In the genomic region with DNA sequence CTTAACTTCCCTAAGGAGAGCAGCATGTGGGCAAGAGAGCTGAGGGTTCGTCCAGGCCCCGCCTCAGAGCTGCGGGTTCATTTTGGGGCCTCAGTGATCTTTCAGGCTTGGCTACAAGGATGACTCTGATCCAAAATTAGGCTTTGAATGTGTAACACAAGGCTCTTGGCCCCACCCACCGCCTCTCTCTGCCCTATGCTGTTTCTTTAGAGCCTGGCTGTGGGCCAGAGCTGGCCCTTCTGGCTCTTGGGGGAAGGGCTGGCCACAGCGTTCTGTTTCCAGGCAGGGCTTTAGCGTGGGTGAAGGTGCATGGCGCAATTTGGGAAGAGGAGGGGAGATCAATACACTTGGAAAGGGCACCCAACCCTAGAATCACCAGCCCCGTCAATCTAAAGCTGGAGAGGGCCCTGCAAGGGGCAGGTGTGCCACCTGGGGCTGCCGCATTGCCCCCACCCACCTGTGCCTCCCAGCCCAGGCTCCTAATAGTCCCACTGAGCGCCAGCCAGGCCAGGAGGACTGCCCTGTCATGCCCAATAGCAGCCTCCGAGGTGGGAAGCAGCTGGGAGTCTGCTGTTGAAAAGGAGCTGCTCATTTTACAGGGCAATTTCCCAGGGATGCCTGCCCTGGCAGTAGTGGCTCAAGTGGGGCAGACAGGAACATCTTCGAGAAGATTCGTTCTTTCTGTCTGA, we compare ENCODE assay signal across 8 cellular contexts.
A peak's percentile ranks its signal among the peaks of the same experiment; 100 is the strongest.
DNase-seq lines count a peak whose midpoint lies in the region; ATAC-seq, FAIRE-seq and TF ChIP-seq lines count a peak whose summit lies in the region.

No MANE protein-coding gene starts in this region.

- H3K4me3 ChIP-seq in HL-60 (replicated peaks; ENCODE audit: insufficient read depth, low read length) (no peak overlapping the region), lung (no peak overlapping the region), upper lobe of left lung (peak overlapping the region in 2 of 4 donors; percentile 19 to 35)

- no peak for FAIRE-seq in H54 (lab: Jason Lieb, UNC)

- H3K27ac ChIP-seq in HL-60 (replicated peaks) (peak overlapping the region; percentile 53), cingulate gyrus (ENCODE audit: low read depth, low read length) (peak overlapping the region; percentile 60), lung (ENCODE audit: low read depth in 1 of 2, low read length in 1 of 2) (peak overlapping the region; percentile 85 to 89), upper lobe of left lung (peak overlapping the region; percentile 69 to 83 (median 72))

- TF ChIP-seq POLR2A in upper lobe of left lung (IDR thresholded peaks at IDR 0.05) (no peak), H54 (IDR thresholded peaks at IDR 0.05; ENCODE audit: low read depth, low read length) (no peak)

- DNase-seq in HL-60 (ENCODE audit: low read depth in 1 of 2, low spot score in 1 of 2) (peak; percentile 71 to 88), NCI-H82 (lab: John Stamatoyannopoulos, UW) (peak; percentile 97), lung (ENCODE audit: low spot score) (peak; percentile 88), upper lobe of left lung (peak; percentile 57 to 93), cortex of kidney (lab: John Stamatoyannopoulos, UW) (no peak), H54 (ENCODE audit: insufficient read length, low spot score) (no peak)

- TF ChIP-seq EP300 in upper lobe of left lung (IDR thresholded peaks at IDR 0.05): no peak

- H3K36me3 ChIP-seq in lung (ENCODE audit: control insufficient read depth in 2 of 2, insufficient read depth in 2 of 2, low read length in 2 of 2): no peaks in the 10 kb centered on the region
- no peaks in the 10 kb centered on the region for H3K36me3 ChIP-seq in upper lobe of left lung

- H3K9me3 ChIP-seq in lung (ENCODE audit: control insufficient read depth in 2 of 2, insufficient read depth in 1 of 2, low read length in 1 of 2) (no peaks in the 10 kb centered on the region), upper lobe of left lung (no peaks in the 10 kb centered on the region)

- no peak for TF ChIP-seq CTCF in HL-60 (IDR thresholded peaks at IDR 0.05; ENCODE audit: insufficient read depth, low read length)
- no peak for TF ChIP-seq CTCF in lung (IDR thresholded peaks at IDR 0.05; ENCODE audit: control extremely low read depth, extremely low read depth)
- no peak for TF ChIP-seq CTCF in upper lobe of left lung (IDR thresholded peaks at IDR 0.05)

- H3K27me3 ChIP-seq in HL-60 (ENCODE audit: insufficient read depth, poor library complexity, severe bottlenecking) (no peaks in the 10 kb centered on the region), lung (ENCODE audit: control insufficient read depth, insufficient read depth) (no peaks in the 10 kb centered on the region), upper lobe of left lung (no peaks in the 10 kb centered on the region)

- WGBS in lung, 2 donors: 44 to 50% methylated on average over 13 of the region's 13 CpGs
- 46 to 49% methylated on average over 11 to 13 of the region's 13 CpGs for whole genome bisulfite sequencing in upper lobe of left lung, 2 donors

- ATAC-seq in lung (ENCODE audit: insufficient read depth, low FRiP score): peak; percentile 88
- ATAC-seq in upper lobe of left lung (ENCODE audit: low FRiP score in 2 of 2): peak; percentile 90
- ATAC-seq in GM19395 (IDR thresholded peaks at IDR 0.05; ENCODE audit: unreplicated experiment): no peak

- peaks cover 5 to 17% of the 10 kb centered on the region in 2 donors for H3K4me1 ChIP-seq in lung (ENCODE audit: control insufficient read depth in 2 of 2, insufficient read depth in 2 of 2, low read length in 2 of 2)
- peaks cover 32 to 38% (median 35%) of the 10 kb centered on the region in 4 donors for H3K4me1 ChIP-seq in upper lobe of left lung

Comparison
In these comparisons a context has a peak if more than half of its experiments do, and no peak if none do; other contexts are left out.
1. DNase-seq: peak in HL-60 (2 of 2), NCI-H82 (single experiment), lung (single experiment) and upper lobe of left lung (2 of 2); none in cortex of kidney (single experiment) and H54 (single experiment).
2. Peak in every context shown above with its lines, with median percentiles within 50 percentile points of each other: H3K27ac ChIP-seq.